ENCODE assay signal across 18 cellular contexts in the genomic region with DNA sequence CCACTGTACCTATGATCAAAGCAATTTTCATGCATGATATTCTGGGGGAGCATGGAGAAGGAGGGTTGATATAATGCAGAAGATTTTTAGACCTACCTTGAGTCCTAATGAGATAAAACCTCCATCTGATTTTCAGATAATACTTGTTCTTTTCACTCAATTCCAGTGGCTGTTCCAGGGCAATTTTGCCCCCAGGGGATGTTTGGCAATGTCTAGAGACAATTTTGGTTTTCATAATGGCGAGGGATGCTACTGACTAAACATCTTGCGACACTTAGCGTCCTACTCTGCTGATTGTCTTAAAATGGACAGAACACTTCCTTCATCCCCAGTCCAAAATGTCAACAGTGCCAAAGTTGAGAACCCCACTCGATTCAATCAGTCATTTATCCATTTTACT. TPM values are rescaled to one million over a fixed set of nuclear protein-coding genes. Genes with fewer than 3 reads are reported as not detected.
DNase-seq lines count a peak whose midpoint lies in the region; ATAC-seq and TF ChIP-seq lines count a peak whose summit lies in the region.
"Had no signal": no experiment of that assay in that cellular context is flagged by ENCODE, and none has a peak within 500 bp of the region (broad histone marks: within the 10 kb centered on the region; RNA-seq: fewer than 3 reads in every experiment).

No MANE protein-coding gene starts in this region.

- peaks cover 50% of the 10 kb centered on the region for H3K27me3 Mint-ChIP-seq in MCF 10A (ENCODE audit: insufficient read depth, unreplicated experiment)
- peaks cover 25% of the 10 kb centered on the region for H3K27me3 Mint-ChIP-seq in activated T-helper 17 cell treated with anti-CD3 and anti-CD28 coated beads, Interleukin-2, amount 50 U/mL, for 72 hours

- CTCF ChIA-PET in MCF 10A (lab: Yijun Ruan, JAX), result no interaction called here

- ATAC-seq in activated T-helper 17 cell treated with anti-CD3 and anti-CD28 coated beads, Interleukin-2, amount 50 U/mL, for 72 hours (replicated peaks), result no peak
- ATAC-seq: A549; CD8-positive, alpha-beta T cell had no signal

- H3K4me1 Mint-ChIP-seq in MCF 10A (ENCODE audit: insufficient read depth, unreplicated experiment), result peaks cover 5% of the 10 kb centered on the region
- H3K4me1 Mint-ChIP-seq in activated T-helper 17 cell treated with anti-CD3 and anti-CD28 coated beads, Interleukin-2, amount 50 U/mL, for 72 hours, result no peaks in the 10 kb centered on the region
- H3K4me1 Mint-ChIP-seq: B cell had no signal

- POLR2A ChIA-PET in MCF 10A (lab: Yijun Ruan, JAX), result no interaction called here

- H3K9me3 ChIP-seq in breast epithelium, result peaks cover 5 to 14% of the 10 kb centered on the region in 2 donors
- H3K9me3 ChIP-seq: A549, Caco-2 had no signal

- H3K4me1 ChIP-seq in breast epithelium, result no peaks in the 10 kb centered on the region
- H3K4me1 ChIP-seq: A549; BLaER1 treated with 17β-estradiol and CSF1 and Interleukin-3, amounts not matched to agents 10 nM and 100 nM; Caco-2 had no signal

- BruUV-seq in MCF 10A (replicated peaks; lab: Mats Ljungman, UMichigan), result no TSS peak

- no peak for TF ChIP-seq POLR2A in breast epithelium (IDR thresholded peaks at IDR 0.05)

- no peak overlapping the region for H3K27ac Mint-ChIP-seq in MCF 10A (ENCODE audit: low read depth, unreplicated experiment)
- no peak overlapping the region for H3K27ac Mint-ChIP-seq in activated T-helper 17 cell treated with anti-CD3 and anti-CD28 coated beads, Interleukin-2, amount 50 U/mL, for 72 hours
- H3K27ac Mint-ChIP-seq: B cell; CD4-positive, alpha-beta T cell; CD8-positive, alpha-beta T cell had no signal

- H3K36me3 ChIP-seq in breast epithelium, result no peaks in the 10 kb centered on the region
- H3K36me3 ChIP-seq: BLaER1 treated with 17β-estradiol and CSF1 and Interleukin-3, amounts not matched to agents 10 nM and 100 nM had no signal

- no peaks in the 10 kb centered on the region for H3K36me3 Mint-ChIP-seq in MCF 10A (ENCODE audit: insufficient read depth, unreplicated experiment)
- H3K36me3 Mint-ChIP-seq in activated T-helper 17 cell treated with anti-CD3 and anti-CD28 coated beads, Interleukin-2, amount 50 U/mL, for 72 hours (ENCODE audit: low read depth), result no peaks in the 10 kb centered on the region
- H3K36me3 Mint-ChIP-seq: CD8-positive, alpha-beta T cell had no signal

- H3K9me3 Mint-ChIP-seq in MCF 10A (ENCODE audit: unreplicated experiment), result peaks cover 7% of the 10 kb centered on the region
- peaks cover 7% of the 10 kb centered on the region for H3K9me3 Mint-ChIP-seq in activated T-helper 17 cell treated with anti-CD3 and anti-CD28 coated beads, Interleukin-2, amount 50 U/mL, for 72 hours

- peaks cover 0 to 3% of the 10 kb centered on the region in 2 donors for H3K27me3 ChIP-seq in breast epithelium
- H3K27me3 ChIP-seq: BLaER1 treated with 17β-estradiol and CSF1 and Interleukin-3, amounts not matched to agents 10 nM and 100 nM had no signal

- DNase-seq in MCF 10A (ENCODE audit: unreplicated experiment) (peak; percentile 19), breast epithelium (ENCODE audit: low spot score in 2 of 2) (no peak), foreskin melanocyte (peak; percentile 18), pons (ENCODE audit: low spot score) (no peak)
- DNase-seq: AML-193; Caco-2; Calu3; CD4-positive, alpha-beta T cell; CD8-positive, alpha-beta T cell; DMS79 treated with DMSO at 0.1 percent for 48 hours; GF-D8 had no signal

- no peak overlapping the region for H3K27ac ChIP-seq in breast epithelium
- H3K27ac ChIP-seq: 22Rv1; A549; BLaER1 treated with 17β-estradiol and CSF1 and Interleukin-3, amounts not matched to agents 10 nM and 100 nM; C4-2B had no signal

- TF ChIP-seq CTCF in MCF 10A (IDR thresholded peaks at IDR 0.05; ENCODE audit: unreplicated experiment) (no peak), breast epithelium (IDR thresholded peaks at IDR 0.05) (no peak)

- H3K4me3 ChIP-seq in breast epithelium, result no peak overlapping the region
- H3K4me3 ChIP-seq: A549; BLaER1 treated with 17β-estradiol and CSF1 and Interleukin-3, amounts not matched to agents 10 nM and 100 nM had no signal

- no peak overlapping the region for H3K4me3 Mint-ChIP-seq in MCF 10A (ENCODE audit: unreplicated experiment)
- H3K4me3 Mint-ChIP-seq in activated T-helper 17 cell treated with anti-CD3 and anti-CD28 coated beads, Interleukin-2, amount 50 U/mL, for 72 hours, result no peak overlapping the region
- H3K4me3 Mint-ChIP-seq: B cell; CD4-positive, alpha-beta T cell; CD8-positive, alpha-beta T cell had no signal

- intact Hi-C loops in MCF 10A (cut with micrococcal nuclease), result no loop called here
- intact Hi-C loops in breast epithelium (cut with DNase I; ENCODE audit: low total_unique reads), result no loop called here

RNA-seq across cellular contexts. Expression of gene AGBL1, which starts 26.6 kb away (rescaled TPM):
- total RNA-seq in MCF 10A (2022) (not detected in 2 replicates), breast epithelium (not detected)
- under 1 TPM in 1 of 2 donors, not detected in 1; 0.19 TPM for total RNA-seq in activated T-helper 17 cell treated with anti-CD3 and anti-CD28 coated beads, Interleukin-2, amount 50 U/mL, for 72 hours
- total RNA-seq: A172; B cell; Caco-2; Calu3; CD4-positive, alpha-beta T cell; CD8-positive, alpha-beta T cell had no signal

Comparison
In these comparisons a context has a peak if more than half of its experiments do, and no peak if none do; other contexts are left out.
1. DNase-seq: peak in MCF 10A (single experiment) and foreskin melanocyte (single experiment); none in breast epithelium (0 of 2) and pons (single experiment).